Comparison of ENCODE assay signal across 22 cellular contexts in the genomic region with DNA sequence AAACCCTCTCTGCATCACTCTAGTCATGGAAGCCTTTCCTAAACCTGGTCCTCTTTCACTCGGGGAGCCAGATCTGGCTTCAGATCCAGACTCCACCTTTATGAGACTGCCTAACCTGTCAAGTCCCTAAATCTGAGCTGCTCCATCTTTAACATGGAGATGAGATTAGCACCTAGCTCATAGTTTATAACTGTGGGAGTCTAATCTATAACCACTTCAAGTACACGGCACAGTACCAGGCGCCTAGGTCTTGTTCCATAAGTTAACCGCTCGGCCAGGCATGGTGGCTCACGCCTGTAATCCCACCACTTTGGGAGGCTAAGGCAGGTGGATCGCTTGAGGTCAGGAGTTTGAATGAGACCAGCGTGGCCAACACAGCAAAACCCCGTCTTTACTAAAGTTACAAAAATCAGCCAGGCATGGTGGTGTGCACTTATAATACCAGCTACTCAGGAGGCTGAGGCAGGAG. TPM values are rescaled to one million over a fixed set of nuclear protein-coding genes. Genes with fewer than 3 reads are reported as not detected.
DNase-seq lines count a peak whose midpoint lies in the region; ATAC-seq and TF ChIP-seq lines count a peak whose summit lies in the region.
"Had no signal": no experiment of that assay in that cellular context is flagged by ENCODE, and none has a peak within 500 bp of the region (broad histone marks: within the 10 kb centered on the region; RNA-seq: fewer than 3 reads in every experiment).

No MANE protein-coding gene starts in this region.

- H4K20me1 ChIP-seq in IMR-90 (ENCODE audit: insufficient read depth, low read length), result peaks cover 51% of the 10 kb centered on the region

- no peaks in the 10 kb centered on the region for H3K9me3 Mint-ChIP-seq in chondrocyte (ENCODE audit: low read depth)
- no peaks in the 10 kb centered on the region for H3K9me3 Mint-ChIP-seq in stimulated activated naive B cell treated with anti-CD40 and anti-IgM and Interleukin-4, amounts not matched to agents 10 μg/mL and 1 μg/mL and 100 μg/mL, for 72 hours
- H3K9me3 Mint-ChIP-seq: activated T-helper 1 cell treated with anti-CD3 and anti-CD28 coated beads, Interleukin-12 subunit alpha, Interleukin-12 subunit beta, Interleukin-2, Interleukin-4 antibody, amounts not matched to agents 30 ng/mL and 10 ng/mL and 1 ng/mL, durations not matched to agents 14 hours and 24 hours and 36 hours; CD8-positive, alpha-beta memory T cell; stimulated activated memory B cell treated with anti-CD40 and anti-IgM and Interleukin-4, amounts not matched to agents 10 μg/mL and 1 μg/mL and 100 μg/mL, for 72 hours had no signal

- H3K36me3 ChIP-seq in IMR-90 (ENCODE audit: control insufficient read depth, insufficient read depth, low read length) (peaks cover 33% of the 10 kb centered on the region), transverse colon (peaks cover 0 to 14% (median 7%) of the 10 kb centered on the region in 4 donors)

- H3K27ac ChIP-seq in IMR-90 (ENCODE audit: insufficient read depth, low read length), result no peak overlapping the region
- H3K27ac ChIP-seq in transverse colon, result peak overlapping the region; percentile 51 to 96 (median 68)
- H3K27ac ChIP-seq: hepatocyte, parathyroid adenoma had no signal

- TF ChIP-seq EP300 in transverse colon (IDR thresholded peaks at IDR 0.05; ENCODE audit: low read depth), result no peak

- no peaks in the 10 kb centered on the region for H3K27me3 Mint-ChIP-seq in chondrocyte (ENCODE audit: low read depth)
- H3K27me3 Mint-ChIP-seq in stimulated activated naive B cell treated with anti-CD40 and anti-IgM and Interleukin-4, amounts not matched to agents 10 μg/mL and 1 μg/mL and 100 μg/mL, for 72 hours, result peaks cover 0 to 6% of the 10 kb centered on the region in 2 donors
- H3K27me3 Mint-ChIP-seq: activated naive CD8-positive, alpha-beta T cell had no signal

- H2BK120ac ChIP-seq in IMR-90 (ENCODE audit: low read depth, low read length), result no peak overlapping the region

- no peaks in the 10 kb centered on the region for H3K27me3 ChIP-seq in IMR-90 (ENCODE audit: control insufficient read depth, insufficient read depth, low read length)
- no peaks in the 10 kb centered on the region for H3K27me3 ChIP-seq in transverse colon
- H3K27me3 ChIP-seq: hepatocyte had no signal

- H3K9ac ChIP-seq in IMR-90 (ENCODE audit: low read depth, low read length), result no peak overlapping the region
- H3K9ac ChIP-seq: parathyroid adenoma had no signal

- no peak overlapping the region for H3K4me2 ChIP-seq in IMR-90 (ENCODE audit: low read depth, low read length)
- H3K4me2 ChIP-seq: hepatocyte had no signal

- peaks cover 15 to 24% of the 10 kb centered on the region in 2 experiments for H3K79me1 ChIP-seq in IMR-90 (ENCODE audit: low read depth in 1 of 2, low read length in 2 of 2)

- peak overlapping the region; percentile 28 for H2BK5ac ChIP-seq in IMR-90 (ENCODE audit: low read depth, low read length, poor library complexity, severe bottlenecking)

- H3K56ac ChIP-seq in IMR-90 (ENCODE audit: extremely low read depth, insufficient read depth, low read length), result no peak overlapping the region

- H2BK15ac ChIP-seq in IMR-90 (ENCODE audit: low read depth, low read length), result no peak overlapping the region

- intact Hi-C loops in IMR-90 (cut with micrococcal nuclease) (no loop called here), left colon (cut with DNase I, micrococcal nuclease) (no loop called here), transverse colon (cut with DNase I; ENCODE audit: low total_unique reads) (no loop called here)

- H2AK5ac ChIP-seq in IMR-90 (ENCODE audit: low read depth, low read length), result no peak overlapping the region

- no peak for TF ChIP-seq CTCF in IMR-90 (conservative IDR thresholded peaks at IDR 0.05; ENCODE audit: low read depth, low read length)
- TF ChIP-seq CTCF in chondrocyte (IDR thresholded peaks at IDR 0.05), result no peak
- TF ChIP-seq CTCF in transverse colon (IDR thresholded peaks at IDR 0.05), result no peak

- H4K8ac ChIP-seq in IMR-90 (ENCODE audit: low read depth in 2 of 2, low read length in 2 of 2), result 0 out of 4 replicates have a peak overlapping the region, but pooled peaks of 1 of the 2 experiments have one; percentile 4

- H4K5ac ChIP-seq in IMR-90 (ENCODE audit: low read depth, low read length), result no peak overlapping the region

- no peak for TF ChIP-seq POLR2A in IMR-90 (IDR thresholded peaks at IDR 0.05; ENCODE audit: low read depth, low read length)
- TF ChIP-seq POLR2A in transverse colon (IDR thresholded peaks at IDR 0.05), result peak; percentile 3

- H3K4me1 ChIP-seq in IMR-90 (ENCODE audit: control insufficient read depth, insufficient read depth, low read length) (peaks cover 13% of the 10 kb centered on the region), transverse colon (peaks cover 0 to 28% (median 9%) of the 10 kb centered on the region in 4 donors)
- H3K4me1 ChIP-seq: parathyroid adenoma had no signal

- H3K27ac Mint-ChIP-seq in chondrocyte (ENCODE audit: unreplicated experiment), result peak overlapping the region; percentile 83
- H3K27ac Mint-ChIP-seq in stimulated activated naive B cell treated with anti-CD40 and anti-IgM and Interleukin-4, amounts not matched to agents 10 μg/mL and 1 μg/mL and 100 μg/mL, for 72 hours, result no peak overlapping the region
- H3K27ac Mint-ChIP-seq: activated CD8-positive, alpha-beta memory T cell treated with anti-CD3 and anti-CD28 coated beads, Interleukin-2, amount 10 ng/mL, durations not matched to agents 7 days and 5 days; activated naive CD8-positive, alpha-beta T cell; activated T-helper 1 cell treated with anti-CD3 and anti-CD28 coated beads, Interleukin-12 subunit alpha, Interleukin-12 subunit beta, Interleukin-2, Interleukin-4 antibody, amounts not matched to agents 30 ng/mL and 10 ng/mL and 1 ng/mL, durations not matched to agents 14 hours and 24 hours and 36 hours; CD8-positive, alpha-beta memory T cell; stimulated activated memory B cell treated with anti-CD40 and anti-IgM and Interleukin-4, amounts not matched to agents 10 μg/mL and 1 μg/mL and 100 μg/mL, for 72 hours had no signal

- no peak overlapping the region for H3K23ac ChIP-seq in IMR-90 (ENCODE audit: low read depth, low read length)

- in situ Hi-C loops in IMR-90 (cut with MboI; ENCODE audit: low sequenced_read_pairs), result no loop called here
- in situ Hi-C loops in transverse colon (cut with MboI; ENCODE audit: low pct_ligation_motif_present in 1 of 4, low pct_unique_long_range_greater_than_20kb in 1 of 4, low sequenced_read_pairs in 3 of 4), result no loop called here

- peaks cover 23% of the 10 kb centered on the region for H3K9me1 ChIP-seq in IMR-90 (ENCODE audit: insufficient read depth, low read length)

- H3K14ac ChIP-seq in IMR-90 (replicated peaks; ENCODE audit: low read depth, low read length), result no peak overlapping the region

- ATAC-seq in IMR-90 (ENCODE audit: low read depth), result no peak; the same call in 1 of the 2 replicates
- ATAC-seq in left colon, result peak; percentile 14
- no peak for ATAC-seq in HG02870 (IDR thresholded peaks at IDR 0.05; ENCODE audit: unreplicated experiment)
- ATAC-seq in stimulated activated naive B cell treated with anti-CD40 and anti-IgM and Interleukin-4, amounts not matched to agents 10 μg/mL and 1 μg/mL and 100 μg/mL, for 72 hours (replicated peaks), result no peak
- ATAC-seq: activated CD8-positive, alpha-beta memory T cell treated with anti-CD3 and anti-CD28 coated beads, Interleukin-2, amount 10 ng/mL, durations not matched to agents 7 days and 5 days; stimulated activated memory B cell treated with anti-CD40 and anti-IgM and Interleukin-4, amounts not matched to agents 10 μg/mL and 1 μg/mL and 100 μg/mL, for 72 hours had no signal

- H2BK20ac ChIP-seq in IMR-90 (ENCODE audit: low read depth, low read length), result no peak overlapping the region

- CTCF ChIA-PET in IMR-90 (lab: Yijun Ruan, JAX), result no interaction called here

- H3K9me3 ChIP-seq in IMR-90 (ENCODE audit: control insufficient read depth, insufficient read depth, low read length), result no peaks in the 10 kb centered on the region
- no peaks in the 10 kb centered on the region for H3K9me3 ChIP-seq in transverse colon

- DNase-seq in IMR-90 (no peak), chondrocyte (ENCODE audit: low spot score) (no peak), left colon (no peak), transverse colon (no peak), GM19240 (ENCODE audit: insufficient read length, low spot score) (no peak)
- no peak for DNase-seq in stimulated activated naive B cell treated with anti-CD40 and anti-IgM and Interleukin-4, amounts not matched to agents 10 μg/mL and 1 μg/mL and 100 μg/mL, for 72 hours
- DNase-seq: activated CD4-positive, alpha-beta T cell treated with anti-CD3 and anti-CD28 coated beads for 4 hours; activated CD8-positive, alpha-beta memory T cell treated with anti-CD3 and anti-CD28 coated beads, Interleukin-2, amount 10 ng/mL, durations not matched to agents 7 days and 5 days; AML-193; CD8-positive, alpha-beta memory T cell; cortex of kidney; DMS79; GOT3; NCI-H1417; NCI-H526 treated with DMSO at 0.1 percent for 48 hours had no signal

- POLR2A ChIA-PET in IMR-90 (lab: Charles Lee; ENCODE audit: unreplicated experiment), result no interaction called here

- dilution Hi-C loops in IMR-90 (cut with HindIII; ENCODE audit: low sequenced_read_pairs, unreplicated experiment), result no loop called here

- H3K4me1 Mint-ChIP-seq in chondrocyte (ENCODE audit: low read depth), result peaks cover 73% of the 10 kb centered on the region
- no peaks in the 10 kb centered on the region for H3K4me1 Mint-ChIP-seq in stimulated activated naive B cell treated with anti-CD40 and anti-IgM and Interleukin-4, amounts not matched to agents 10 μg/mL and 1 μg/mL and 100 μg/mL, for 72 hours
- H3K4me1 Mint-ChIP-seq: stimulated activated memory B cell treated with anti-CD40 and anti-IgM and Interleukin-4, amounts not matched to agents 10 μg/mL and 1 μg/mL and 100 μg/mL, for 72 hours had no signal

- H4K91ac ChIP-seq in IMR-90 (ENCODE audit: insufficient read depth, low read depth, low read length), result no peak overlapping the region

- WGBS in IMR-90 (ENCODE audit: extremely low coverage in 2 of 2, insufficient read length in 1 of 2), 2 experiments, result 100% methylated on average over 1 of the region's 9 CpGs; no CpG with 5 or more reads in 1 of the 2 experiments
- 88% methylated on average over 9 of the region's 9 CpGs; no CpG with 5 or more reads in 1 of the 2 donors for WGBS in transverse colon (ENCODE audit: low coverage in 1 of 2), 2 donors

- H2AFZ ChIP-seq in IMR-90 (replicated peaks; ENCODE audit: low read length, poor library complexity), result no peak overlapping the region
- H2AFZ ChIP-seq: hepatocyte, parathyroid adenoma had no signal

- H3K4me3 Mint-ChIP-seq in chondrocyte (ENCODE audit: unreplicated experiment), result no peak overlapping the region
- no peak overlapping the region for H3K4me3 Mint-ChIP-seq in stimulated activated naive B cell treated with anti-CD40 and anti-IgM and Interleukin-4, amounts not matched to agents 10 μg/mL and 1 μg/mL and 100 μg/mL, for 72 hours
- H3K4me3 Mint-ChIP-seq: activated CD8-positive, alpha-beta memory T cell treated with anti-CD3 and anti-CD28 coated beads, Interleukin-2, amount 10 ng/mL, durations not matched to agents 7 days and 5 days; activated naive CD8-positive, alpha-beta T cell; activated T-helper 1 cell treated with anti-CD3 and anti-CD28 coated beads, Interleukin-12 subunit alpha, Interleukin-12 subunit beta, Interleukin-2, Interleukin-4 antibody, amounts not matched to agents 30 ng/mL and 10 ng/mL and 1 ng/mL, durations not matched to agents 14 hours and 24 hours and 36 hours; CD8-positive, alpha-beta memory T cell; stimulated activated memory B cell treated with anti-CD40 and anti-IgM and Interleukin-4, amounts not matched to agents 10 μg/mL and 1 μg/mL and 100 μg/mL, for 72 hours had no signal

- no peak overlapping the region for H3K4me3 ChIP-seq in IMR-90 (ENCODE audit: insufficient read depth, low read depth, low read length)
- no peak overlapping the region for H3K4me3 ChIP-seq in transverse colon
- H3K4me3 ChIP-seq: hepatocyte, lung had no signal

- H2AK9ac ChIP-seq in IMR-90 (replicated peaks; ENCODE audit: low read depth, low read length, poor library complexity), result no peak overlapping the region

- H3K18ac ChIP-seq in IMR-90 (ENCODE audit: low read depth, low read length), result no peak overlapping the region

- no peak for TF ChIP-seq RAD21 in IMR-90 (IDR thresholded peaks at IDR 0.05; ENCODE audit: low read length)

- no peak overlapping the region for H3K4ac ChIP-seq in IMR-90 (ENCODE audit: low read depth, low read length)

- BruUV-seq in IMR-90 (replicated peaks; lab: Mats Ljungman, UMichigan), result no TSS peak

- H3K36me3 Mint-ChIP-seq in chondrocyte (ENCODE audit: low read depth), result peaks cover 38% of the 10 kb centered on the region
- peaks cover 1 to 5% of the 10 kb centered on the region in 2 donors for H3K36me3 Mint-ChIP-seq in stimulated activated naive B cell treated with anti-CD40 and anti-IgM and Interleukin-4, amounts not matched to agents 10 μg/mL and 1 μg/mL and 100 μg/mL, for 72 hours
- H3K36me3 Mint-ChIP-seq: activated CD8-positive, alpha-beta memory T cell treated with anti-CD3 and anti-CD28 coated beads, Interleukin-2, amount 10 ng/mL, durations not matched to agents 7 days and 5 days; activated naive CD8-positive, alpha-beta T cell had no signal

RNA-seq across cellular contexts. Expression of a gene that starts 30.3 kb away (rescaled TPM):
- total RNA-seq in IMR-90 (2012; rRNA removed) (661 and 997 TPM in 2 replicates), chondrocyte (2,291 to 2,367 TPM (median 2,332 TPM) in 3 replicates), left colon (100 to 1,000 TPM; 576 to 607 TPM), transverse colon (1,000 to 10,000 TPM in 2 of 4 donors, 100 to 1,000 TPM in 2; 775 to 2,480 (median 1,140) TPM)
- polyA plus RNA-seq in IMR-90 (2012; rRNA removed), result 1,566 and 1,623 TPM in 2 replicates
- polyA plus RNA-seq in IMR-90 (2012; cell fraction: cytosol; rRNA removed), result 700 and 932 TPM in 2 replicates
- 972 and 2,415 TPM in 2 replicates for polyA plus RNA-seq in IMR-90 (2012; cell fraction: nucleus; rRNA removed; ENCODE audit: low replicate concordance)

RNA-seq across cellular contexts. Expression of a gene that starts 48.8 kb away (rescaled TPM):
- total RNA-seq in IMR-90 (2012; rRNA removed) (12.9 and 41.7 TPM in 2 replicates), chondrocyte (19.4 to 22.4 TPM (median 20.7 TPM) in 3 replicates), left colon (10 to 100 TPM; 28.1 to 30.6 TPM), transverse colon (10 to 100 TPM in 3 of 4 donors, 1 to 10 TPM in 1; 6.7 to 20.6 (median 19.6) TPM)
- polyA plus RNA-seq in IMR-90 (2012; rRNA removed), result 31.0 and 32.7 TPM in 2 replicates
- 11.5 and 15.9 TPM in 2 replicates for polyA plus RNA-seq in IMR-90 (2012; cell fraction: cytosol; rRNA removed)
- polyA plus RNA-seq in IMR-90 (2012; cell fraction: nucleus; rRNA removed; ENCODE audit: low replicate concordance), result 11.3 and 22.6 TPM in 2 replicates
